ENCODE assay signal across 1 cellular context in genomic region chr6:45991189-45991588, GRCh38.
TF ChIP-seq lines count a peak whose summit lies in the region.

No MANE protein-coding gene starts in this region.

TF ChIP-seq in H1, 55 proteins besides CTCF, POLR2A, EP300 and RAD21:
- TF ChIP-seq SIN3A (conservative IDR thresholded peaks at IDR 0.05 in 1 of 2, IDR thresholded peaks at IDR 0.05 in 1 of 2; ENCODE audit: low read depth in 1 of 2, low read length in 2 of 2) (no peak), JUN (IDR thresholded peaks at IDR 0.05; ENCODE audit: low read depth, low read length) (no peak), SP4 (IDR thresholded peaks at IDR 0.05; ENCODE audit: low read length) (no peak), EGR1 (IDR thresholded peaks at IDR 0.05; ENCODE audit: borderline replicate concordance, low read depth, low read length) (no peak), CBX5 (IDR thresholded peaks at IDR 0.05; ENCODE audit: low read depth, low read length) (no peak)
